13 cellular contexts compared by ENCODE assay signal in genomic region chr2:121086450-121086849, GRCh38.
A peak's percentile ranks its signal among the peaks of the same experiment; 100 is the strongest.
DNase-seq lines count a peak whose midpoint lies in the region; ATAC-seq, FAIRE-seq and TF ChIP-seq lines count a peak whose summit lies in the region.
"Had no signal": no experiment of that assay in that cellular context is flagged by ENCODE, and none has a peak within 500 bp of the region (broad histone marks: within the 10 kb centered on the region; RNA-seq: fewer than 3 reads in every experiment).

No MANE protein-coding gene starts in this region.

- no peak for TF ChIP-seq CTCF in HepG2 (CRISPR knock-in tag; IDR thresholded peaks at IDR 0.05)
- no peak for TF ChIP-seq CTCF in right lobe of liver (IDR thresholded peaks at IDR 0.05)
- TF ChIP-seq CTCF in lower lobe of right lung (IDR thresholded peaks at IDR 0.05), result no peak

- TF ChIP-seq RAD21 in HepG2 (CRISPR knock-in tag; IDR thresholded peaks at IDR 0.05), result no peak

- CTCF ChIA-PET in HepG2 (lab: Yijun Ruan, JAX; ENCODE audit: low intra/inter-chr PET ratio, low total read pairs), result interaction anchor here (2.3 kb wide), 1 partner anchor 270 kb away, joined by 7 read pairs; no protein-coding TSS in a partner anchor

- no peak for FAIRE-seq in HepG2 (lab: Jason Lieb, UNC)
- FAIRE-seq: GM12891, GM19239, H1 had no signal

- no peak overlapping the region for H3K9ac ChIP-seq in HepG2 (ENCODE audit: insufficient read depth, low read depth, low read length)
- H3K9ac ChIP-seq: BLaER1 treated with 17β-estradiol and CSF1 and Interleukin-3, amounts not matched to agents 10 nM and 100 nM had no signal

- H2AFZ ChIP-seq in HepG2 (ENCODE audit: low read length), result no peak overlapping the region

- in situ Hi-C loops in HepG2 (cut with HindIII; ENCODE audit: extremely low pct_ligation_motif_present, low pct_unique_long_range_greater_than_20kb), result no loop called here

- H3K27ac ChIP-seq in HepG2 (ENCODE audit: extremely low read length, insufficient read depth, low read length), result no peak overlapping the region
- no peak overlapping the region for H3K27ac ChIP-seq in right lobe of liver
- no peak overlapping the region for H3K27ac ChIP-seq in lower lobe of right lung
- H3K27ac ChIP-seq: BLaER1 treated with 17β-estradiol and CSF1 and Interleukin-3, amounts not matched to agents 10 nM and 100 nM had no signal

- 20% methylated on average over 9 of the region's 12 CpGs for WGBS in HepG2 (ENCODE audit: low lambda C conversion rate)
- 62% methylated on average over 8 of the region's 12 CpGs for WGBS in right lobe of liver (ENCODE audit: insufficient coverage, low coverage, low lambda C conversion rate, missing lambda C conversion rate)

- H3K4me1 ChIP-seq in HepG2 (ENCODE audit: insufficient read depth, low read length), result no peaks in the 10 kb centered on the region
- no peaks in the 10 kb centered on the region for H3K4me1 ChIP-seq in right lobe of liver
- H3K4me1 ChIP-seq in lower lobe of right lung, result no peaks in the 10 kb centered on the region
- H3K4me1 ChIP-seq: HAP-1 had no signal

- H3K27me3 ChIP-seq in HepG2 (ENCODE audit: control insufficient read depth in 1 of 2, insufficient read depth in 2 of 2, low read length in 2 of 2), result peaks cover 8 to 49% of the 10 kb centered on the region in 2 experiments; a peak in 3 of 5 replicates
- no peaks in the 10 kb centered on the region for H3K27me3 ChIP-seq in right lobe of liver
- H3K27me3 ChIP-seq in lower lobe of right lung (ENCODE audit: low read depth), result peaks cover 11% of the 10 kb centered on the region
- H3K27me3 ChIP-seq: BLaER1 treated with 17β-estradiol and CSF1 and Interleukin-3, amounts not matched to agents 10 nM and 100 nM had no signal

- H3K4me3 ChIP-seq in HepG2 (replicated peaks in 1 of 3; ENCODE audit: insufficient read depth in 1 of 3, low read depth in 2 of 3, low read length in 3 of 3) (no peak overlapping the region), right lobe of liver (no peak overlapping the region), lower lobe of right lung (no peak overlapping the region)
- H3K4me3 ChIP-seq: BLaER1 treated with 17β-estradiol and CSF1 and Interleukin-3, amounts not matched to agents 10 nM and 100 nM; HAP-1 had no signal

- POLR2A ChIA-PET in HepG2 (lab: Yijun Ruan, JAX), result no interaction called here

- no peak overlapping the region for H3K4me2 ChIP-seq in HepG2 (ENCODE audit: low read depth, low read length)
- H3K4me2 ChIP-seq: BLaER1 treated with 17β-estradiol and CSF1 and Interleukin-3, amounts not matched to agents 10 nM and 100 nM had no signal

- no TSS peak for BruUV-seq in HepG2 (replicated peaks; lab: Mats Ljungman, UMichigan)

- ATAC-seq in HepG2 (no peak), right lobe of liver (no peak), lower lobe of right lung (no peak)
- ATAC-seq: CD8-positive, alpha-beta T cell had no signal

- no peaks in the 10 kb centered on the region for H3K9me3 ChIP-seq in HepG2 (ENCODE audit: low read length)
- no peaks in the 10 kb centered on the region for H3K9me3 ChIP-seq in right lobe of liver
- no peaks in the 10 kb centered on the region for H3K9me3 ChIP-seq in lower lobe of right lung
- H3K9me3 ChIP-seq: BLaER1 treated with 17β-estradiol and CSF1 and Interleukin-3, amounts not matched to agents 10 nM and 100 nM; HAP-1 had no signal

- H4K20me1 ChIP-seq in HepG2 (ENCODE audit: insufficient read depth, low read length), result no peaks in the 10 kb centered on the region

- no peak for TF ChIP-seq EP300 in HepG2 (IDR thresholded peaks at IDR 0.05; ENCODE audit: low read depth in 2 of 2, low read length in 2 of 2)
- no peak for TF ChIP-seq EP300 in HepG2 (CRISPR knock-in tag; IDR thresholded peaks at IDR 0.05; ENCODE audit: borderline replicate concordance)

- DNase-seq in HepG2 (ENCODE audit: low spot score) (no peak), right lobe of liver (no peak), RPMI8226 (peak; percentile 27), lower lobe of right lung (peak; percentile 20), inferior parietal cortex (ENCODE audit: extremely low spot score) (no peak)
- DNase-seq in activated naive CD4-positive, alpha-beta T cell (lab: John Stamatoyannopoulos, UW), result no peak
- DNase-seq: Calu3; CD8-positive, alpha-beta T cell had no signal

- H3K79me2 ChIP-seq in HepG2 (ENCODE audit: insufficient read depth, low read length), result no peaks in the 10 kb centered on the region

- intact Hi-C loops in HepG2 (cut with micrococcal nuclease; ENCODE audit: unreplicated experiment), result no loop called here
- intact Hi-C loops in right lobe of liver (cut with DNase I), result no loop called here
- intact Hi-C loops in lower lobe of right lung (cut with DNase I), result no loop called here

- TF ChIP-seq POLR2A in HepG2 (IDR thresholded peaks at IDR 0.05; ENCODE audit: insufficient read depth in 1 of 2, low read depth in 2 of 2, low read length in 2 of 2), result no peak
- TF ChIP-seq POLR2A in right lobe of liver (IDR thresholded peaks at IDR 0.05), result no peak

- H3K36me3 ChIP-seq in HepG2 (replicated peaks in 1 of 2; ENCODE audit: control insufficient read depth in 1 of 2, insufficient read depth in 2 of 2, low read length in 2 of 2) (no peaks in the 10 kb centered on the region), right lobe of liver (no peaks in the 10 kb centered on the region), lower lobe of right lung (no peaks in the 10 kb centered on the region)
- H3K36me3 ChIP-seq: BLaER1 treated with 17β-estradiol and CSF1 and Interleukin-3, amounts not matched to agents 10 nM and 100 nM; HAP-1 had no signal

TF ChIP-seq in HepG2, 621 proteins besides CTCF, POLR2A, EP300 and RAD21:
- TF ChIP-seq ZNF761 (CRISPR knock-in tag; conservative IDR thresholded peaks at IDR 0.05) (no peak), ZBTB26 (CRISPR knock-in tag; IDR thresholded peaks at IDR 0.05; ENCODE audit: borderline replicate concordance) (no peak), ZNF629 (CRISPR knock-in tag; conservative IDR thresholded peaks at IDR 0.05) (0 out of 2 replicates have a peak, but pooled peaks have one; percentile 6), ZNF776 (CRISPR knock-in tag; IDR thresholded peaks at IDR 0.05) (no peak), SOX6 (IDR thresholded peaks at IDR 0.05) (no peak), SOX6 (CRISPR knock-in tag; IDR thresholded peaks at IDR 0.05) (no peak)

Comparison
In these comparisons a context has a peak if more than half of its experiments do, and no peak if none do; other contexts are left out.
1. DNase-seq: peak in RPMI8226 (single experiment) and lower lobe of right lung (single experiment); none in HepG2 (single experiment), right lobe of liver (0 of 3), activated naive CD4-positive, alpha-beta T cell (0 of 4) and inferior parietal cortex (single experiment).